19 cellular contexts compared by ENCODE assay signal in the genomic region with DNA sequence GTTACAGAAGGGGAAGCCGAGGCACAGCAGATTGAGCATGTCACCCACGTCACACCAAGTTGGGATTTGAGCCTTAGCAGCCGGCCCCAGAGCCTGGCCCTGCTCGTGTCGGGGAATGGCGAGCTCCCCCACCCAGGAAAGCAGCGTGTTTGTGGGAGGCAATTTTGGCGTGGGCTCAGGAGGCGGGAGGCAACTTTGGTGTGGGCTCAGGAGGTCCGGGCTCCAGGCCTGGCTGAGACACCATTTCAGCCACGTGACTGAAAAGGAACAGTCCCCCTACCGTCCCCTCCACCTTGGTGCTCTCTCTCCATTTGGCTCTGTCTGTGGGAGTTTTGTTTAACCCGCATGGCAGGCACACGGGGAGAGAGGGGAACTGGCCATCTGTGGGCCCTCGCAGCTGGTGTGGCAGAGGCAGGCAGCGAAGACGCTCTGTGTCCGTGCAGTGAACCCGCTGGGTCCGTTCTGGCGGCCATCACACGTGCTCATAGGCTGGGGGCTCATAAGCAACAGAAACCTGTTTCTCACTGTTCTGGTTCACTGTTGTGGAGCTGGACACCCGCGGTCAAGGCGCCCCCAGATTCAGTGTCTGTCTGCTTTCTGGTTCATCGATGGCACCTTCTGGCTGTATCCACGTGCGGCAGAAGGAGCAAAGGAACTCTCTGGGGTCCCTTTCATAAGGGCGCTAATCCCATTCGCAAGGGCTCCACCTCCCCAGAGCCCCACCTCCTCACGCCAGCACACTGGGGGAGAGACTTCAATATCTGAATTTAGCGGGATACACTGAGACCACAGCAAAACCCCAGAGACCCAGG.
DNase-seq lines count a peak whose midpoint lies in the region; ATAC-seq, FAIRE-seq and TF ChIP-seq lines count a peak whose summit lies in the region.
"Had no signal": no experiment of that assay in that cellular context is flagged by ENCODE, and none has a peak within 500 bp of the region (broad histone marks: within the 10 kb centered on the region; RNA-seq: fewer than 3 reads in every experiment).

No MANE protein-coding gene starts in this region.

- H3K36me3 Mint-ChIP-seq in GM23338 (ENCODE audit: low read depth) (no peaks in the 10 kb centered on the region), T-helper 17 cell (ENCODE audit: low read depth) (no peaks in the 10 kb centered on the region)
- no peaks in the 10 kb centered on the region for H3K36me3 Mint-ChIP-seq in activated CD4-positive, alpha-beta memory T cell treated with anti-CD3 and anti-CD28 coated beads, Interleukin-2, amount 10 ng/mL, durations not matched to agents 7 days and 5 days (ENCODE audit: low read depth)

- H3K4ac ChIP-seq in neuronal stem cell (ENCODE audit: low read length): peak overlapping the region; percentile 6

- H3K18ac ChIP-seq in neuronal stem cell (ENCODE audit: low read length): peak overlapping the region; percentile 96

- no peaks in the 10 kb centered on the region for H3K27me3 ChIP-seq in GM23338 (ENCODE audit: insufficient read depth)
- H3K27me3 ChIP-seq in neuronal stem cell (ENCODE audit: control insufficient read depth in 3 of 3, insufficient read depth in 3 of 3, low read depth in 1 of 3, low read length in 3 of 3): peaks cover 0 to 20% (median 2%) of the 10 kb centered on the region in 3 experiments

- intact Hi-C loops in left cardiac atrium (cut with DNase I): no loop called here

- H2AFZ ChIP-seq in GM23338 (peak overlapping the region; percentile 87), neuronal stem cell (ENCODE audit: low read length) (no peak overlapping the region)

- H3F3A ChIP-seq in GM23338 (replicated peaks; ENCODE audit: low read depth): no peaks in the 10 kb centered on the region

- no peak overlapping the region for H3K27ac ChIP-seq in GM23338 (ENCODE audit: low read depth)
- H3K27ac ChIP-seq in neuronal stem cell (replicated peaks; ENCODE audit: low read length): no peak overlapping the region
- H3K27ac ChIP-seq: C4-2B had no signal

- H3K4me3 ChIP-seq in GM23338 (no peak overlapping the region), neuronal stem cell (ENCODE audit: low read length in 2 of 2) (no peak overlapping the region)

- H4K20me1 ChIP-seq in GM23338 (replicated peaks; ENCODE audit: insufficient read depth): no peaks in the 10 kb centered on the region

- H3K27me3 Mint-ChIP-seq in GM23338 (ENCODE audit: insufficient read depth, low read depth, poor library complexity) (peaks cover 24% of the 10 kb centered on the region), T-helper 17 cell (peaks cover 22% of the 10 kb centered on the region)
- H3K27me3 Mint-ChIP-seq in activated CD4-positive, alpha-beta memory T cell treated with anti-CD3 and anti-CD28 coated beads, Interleukin-2, amount 10 ng/mL, durations not matched to agents 7 days and 5 days: peaks cover 5% of the 10 kb centered on the region

- ATAC-seq in GM23338 (no peak), T-helper 17 cell (no peak), left cardiac atrium (no peak)

- 0 out of 2 replicates have a peak, but pooled peaks cover under 1% of the 10 kb centered on the region for H3K9me2 ChIP-seq in GM23338 (ENCODE audit: insufficient read depth)

- H2AK5ac ChIP-seq in neuronal stem cell (ENCODE audit: low read depth, low read length): peak overlapping the region; percentile 34

- POLR2A ChIA-PET in activated CD4-positive, alpha-beta memory T cell treated with anti-CD3 and anti-CD28 coated beads, Interleukin-2, amount 10 ng/mL, durations not matched to agents 7 days and 5 days (lab: Charles Lee): no interaction called here

- DNase-seq in GM23338 (ENCODE audit: low spot score): no peak
- DNase-seq in T-helper 17 cell: no peak
- peak; percentile 14 for DNase-seq in left cardiac atrium
- no peak for DNase-seq in neuronal stem cell (ENCODE audit: low spot score)
- DNase-seq in cerebellum (ENCODE audit: low spot score): no peak
- DNase-seq in H54 (ENCODE audit: insufficient read length, low spot score): no peak
- DNase-seq in activated CD4-positive, alpha-beta memory T cell treated with anti-CD3 and anti-CD28 coated beads, Interleukin-2, amount 10 ng/mL, durations not matched to agents 7 days and 5 days: no peak
- DNase-seq in SHP77 treated with DMSO at 0.1 percent for 48 hours (lab: John Stamatoyannopoulos, UW): no peak
- DNase-seq: HFFc6, MM.1S, NCI-H1092 treated with DMSO at 0.1 percent for 48 hours, NCI-H146, NCI-H2081 treated with DMSO at 0.1 percent for 48 hours, NCI-H446 treated with DMSO at 0.1 percent for 48 hours, OCI-M1 had no signal

- no peak overlapping the region for H3K9ac ChIP-seq in neuronal stem cell (ENCODE audit: low read depth, low read length, poor library complexity)

- H3K9me3 ChIP-seq in T-helper 17 cell (ENCODE audit: control insufficient read depth, low read length, poor library complexity, severe bottlenecking): no peaks in the 10 kb centered on the region
- H3K9me3 ChIP-seq in neuronal stem cell (replicated peaks in 1 of 2; ENCODE audit: control insufficient read depth in 2 of 2, insufficient read depth in 1 of 2, low read depth in 1 of 2, low read length in 2 of 2): no peaks in the 10 kb centered on the region

- H3K4me3 Mint-ChIP-seq in GM23338: no peak overlapping the region
- peak overlapping the region; percentile 5 for H3K4me3 Mint-ChIP-seq in T-helper 17 cell
- no peak overlapping the region for H3K4me3 Mint-ChIP-seq in activated CD4-positive, alpha-beta memory T cell treated with anti-CD3 and anti-CD28 coated beads, Interleukin-2, amount 10 ng/mL, durations not matched to agents 7 days and 5 days
- H3K4me3 Mint-ChIP-seq: HFFc6 had no signal

- H3K4me1 ChIP-seq in GM23338 (ENCODE audit: insufficient read depth) (0 out of 2 replicates have a peak, but pooled peaks cover 8% of the 10 kb centered on the region), neuronal stem cell (ENCODE audit: control insufficient read depth in 2 of 2, insufficient read depth in 1 of 2, low read depth in 1 of 2, low read length in 2 of 2) (peaks cover 0 to 22% of the 10 kb centered on the region in 2 donors)

- H3K27ac Mint-ChIP-seq in GM23338 (no peak overlapping the region), T-helper 17 cell (peak overlapping the region; percentile 16)
- H3K27ac Mint-ChIP-seq in activated CD4-positive, alpha-beta memory T cell treated with anti-CD3 and anti-CD28 coated beads, Interleukin-2, amount 10 ng/mL, durations not matched to agents 7 days and 5 days: no peak overlapping the region
- H3K27ac Mint-ChIP-seq: HFFc6 had no signal

- H4K91ac ChIP-seq in neuronal stem cell (ENCODE audit: low read depth, low read length, poor library complexity): peak overlapping the region; percentile 79

- no peaks in the 10 kb centered on the region for H3K9me3 Mint-ChIP-seq in GM23338
- H3K9me3 Mint-ChIP-seq in activated CD4-positive, alpha-beta memory T cell treated with anti-CD3 and anti-CD28 coated beads, Interleukin-2, amount 10 ng/mL, durations not matched to agents 7 days and 5 days: no peaks in the 10 kb centered on the region
- H3K9me3 Mint-ChIP-seq: HFFc6 had no signal

- H3K79me1 ChIP-seq in neuronal stem cell (ENCODE audit: low read depth, low read length): no peaks in the 10 kb centered on the region

- TF ChIP-seq CTCF in GM23338 (conservative IDR thresholded peaks at IDR 0.05; ENCODE audit: low read depth in 2 of 2): no peak

- no peak overlapping the region for H3K23ac ChIP-seq in neuronal stem cell (ENCODE audit: low read depth, low read length, poor library complexity)

- H2BK15ac ChIP-seq in neuronal stem cell (ENCODE audit: low read length): peak overlapping the region; percentile 91

- no peak overlapping the region for H3K14ac ChIP-seq in neuronal stem cell (ENCODE audit: low read length)

- TF ChIP-seq POLR2A in H54 (IDR thresholded peaks at IDR 0.05; ENCODE audit: low read depth, low read length): no peak

- CTCF ChIA-PET in activated CD4-positive, alpha-beta memory T cell treated with anti-CD3 and anti-CD28 coated beads, Interleukin-2, amount 10 ng/mL, durations not matched to agents 7 days and 5 days (lab: Charles Lee): no interaction called here

- H3K79me2 ChIP-seq in GM23338 (replicated peaks; ENCODE audit: insufficient read depth): no peaks in the 10 kb centered on the region

- peak overlapping the region; percentile 25 for H2BK12ac ChIP-seq in neuronal stem cell (ENCODE audit: low read length)

- no peak overlapping the region for H2BK120ac ChIP-seq in neuronal stem cell (ENCODE audit: low read depth, low read length)

- no peak overlapping the region for H3K4me2 ChIP-seq in GM23338
- H3K4me2 ChIP-seq in neuronal stem cell (ENCODE audit: insufficient read depth, low read length, poor library complexity, severe bottlenecking): no peak overlapping the region

- H3K4me1 Mint-ChIP-seq in GM23338: peaks cover 32% of the 10 kb centered on the region
- H3K4me1 Mint-ChIP-seq in T-helper 17 cell: peaks cover 3% of the 10 kb centered on the region
- no peaks in the 10 kb centered on the region for H3K4me1 Mint-ChIP-seq in activated CD4-positive, alpha-beta memory T cell treated with anti-CD3 and anti-CD28 coated beads, Interleukin-2, amount 10 ng/mL, durations not matched to agents 7 days and 5 days

- FAIRE-seq in H54 (lab: Jason Lieb, UNC): no peak
- FAIRE-seq: D721Med, GM12891, HTR-8/SVneo had no signal

- no peak overlapping the region for H4K8ac ChIP-seq in neuronal stem cell (ENCODE audit: low read depth, low read length)

- no peak overlapping the region for H2BK5ac ChIP-seq in neuronal stem cell (ENCODE audit: low read length)

- no CpG with 5 or more reads among the region's 32 CpGs for WGBS in neuronal stem cell (ENCODE audit: extremely low coverage in 2 of 2, insufficient read length in 2 of 2, insufficient replicate concordance in 1 of 2), 2 donors

- H3K36me3 ChIP-seq in GM23338 (ENCODE audit: insufficient read depth): no peaks in the 10 kb centered on the region
- H3K36me3 ChIP-seq in neuronal stem cell (replicated peaks in 1 of 2; ENCODE audit: control insufficient read depth in 2 of 2, insufficient read depth in 2 of 2, low read length in 2 of 2): no peaks in the 10 kb centered on the region
